Comparison of ENCODE assay signal across 12 cellular contexts in the genomic region with DNA sequence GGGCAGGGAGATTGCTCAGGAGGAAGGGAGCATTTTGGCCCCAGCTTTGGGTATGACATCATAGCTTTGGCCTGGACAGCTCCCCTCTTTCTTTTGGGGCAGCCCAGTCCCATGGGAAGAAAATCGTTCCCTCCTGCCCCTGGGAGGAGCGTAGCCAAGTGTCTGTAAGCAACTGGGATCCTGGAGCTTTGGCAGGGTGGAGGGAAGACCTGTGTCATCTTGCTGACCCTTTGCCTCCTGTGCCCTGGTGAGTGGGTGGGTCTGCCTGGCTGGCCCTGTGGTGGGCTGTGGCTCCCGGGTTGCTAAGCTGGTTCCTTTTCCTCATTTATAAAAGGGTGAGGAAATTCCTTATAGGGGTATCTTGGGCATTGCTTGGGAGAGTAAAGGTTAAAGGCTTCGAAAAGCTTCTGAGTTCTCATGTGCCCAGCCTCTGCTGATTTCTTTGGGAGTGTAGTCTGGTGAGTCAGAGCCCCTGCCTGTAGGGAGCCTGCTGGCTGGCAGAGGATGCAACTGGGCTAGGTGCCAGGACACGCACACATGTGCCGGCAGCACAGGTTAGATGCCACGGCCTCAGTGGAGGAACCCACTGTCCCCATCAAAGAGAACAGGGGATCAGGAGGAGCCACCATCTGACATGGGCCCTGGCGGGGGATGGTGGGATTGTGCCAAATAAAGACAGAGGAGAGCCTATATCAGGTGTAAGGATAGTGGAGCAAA.
DNase-seq lines count a peak whose midpoint lies in the region; ATAC-seq lines count a peak whose summit lies in the region.
"Had no signal": no experiment of that assay in that cellular context is flagged by ENCODE, and none has a peak within 500 bp of the region (broad histone marks: within the 10 kb centered on the region; RNA-seq: fewer than 3 reads in every experiment).

No MANE protein-coding gene starts in this region.

- H3K27ac ChIP-seq in muscle layer of duodenum (ENCODE audit: low read length) (peak overlapping the region; percentile 74), Karpas-422 (ENCODE audit: low read length) (no peak overlapping the region)
- H3K27ac ChIP-seq: C4-2B had no signal

- H3K9ac ChIP-seq in Karpas-422 (ENCODE audit: low read length): no peak overlapping the region

- H3K9me3 ChIP-seq in muscle layer of duodenum (ENCODE audit: control insufficient read depth in 1 of 2, low read length in 2 of 2): no peaks in the 10 kb centered on the region
- no peaks in the 10 kb centered on the region for H3K9me3 ChIP-seq in Karpas-422 (ENCODE audit: low read length)

- H3K9me2 ChIP-seq in Karpas-422 (replicated peaks; ENCODE audit: insufficient read depth, low read length): no peaks in the 10 kb centered on the region

- H3K27me3 ChIP-seq in muscle layer of duodenum (ENCODE audit: low read depth, low read length): no peaks in the 10 kb centered on the region
- H3K27me3 ChIP-seq in Karpas-422 (ENCODE audit: low read length): no peaks in the 10 kb centered on the region

- H4K20me1 ChIP-seq in Karpas-422 (ENCODE audit: insufficient read depth, low read depth, low read length): no peaks in the 10 kb centered on the region; the same call in 1 of the 2 replicates

- H3K4me1 ChIP-seq in muscle layer of duodenum (ENCODE audit: control insufficient read depth in 1 of 2, insufficient read depth in 2 of 2, low read length in 2 of 2): peaks cover 0 to 13% of the 10 kb centered on the region in 2 donors
- peaks cover 11% of the 10 kb centered on the region for H3K4me1 ChIP-seq in Karpas-422 (ENCODE audit: low read length)

- peak; percentile 77 for ATAC-seq in esophagus mucosa
- ATAC-seq in GM18867 (IDR thresholded peaks at IDR 0.05; ENCODE audit: unreplicated experiment): no peak
- ATAC-seq in GM18502 (IDR thresholded peaks at IDR 0.05; ENCODE audit: poor library complexity, unreplicated experiment): no peak

- H3K4me3 ChIP-seq in muscle layer of duodenum (ENCODE audit: low read depth in 1 of 2, low read length in 2 of 2) (no peak overlapping the region), Karpas-422 (ENCODE audit: low read length) (no peak overlapping the region)

- H3K36me3 ChIP-seq in muscle layer of duodenum (ENCODE audit: control insufficient read depth in 1 of 2, insufficient read depth in 2 of 2, low read length in 2 of 2) (peaks cover 48 to 63% of the 10 kb centered on the region in 2 donors), Karpas-422 (ENCODE audit: insufficient read depth, low read length) (no peaks in the 10 kb centered on the region)

- peak; percentile 75 for DNase-seq in AG08395 (ENCODE audit: low spot score)
- peak; percentile 23 for DNase-seq in NCI-H446 treated with DMSO at 0.1 percent for 48 hours (lab: John Stamatoyannopoulos, UW)
- DNase-seq in Karpas-422: no peak
- no peak for DNase-seq in RKO (ENCODE audit: low spot score)
- DNase-seq: effector memory CD4-positive, alpha-beta T cell; KBM-7; naive B cell had no signal

- no peak overlapping the region for H3K4me2 ChIP-seq in Karpas-422 (ENCODE audit: low read depth, low read length, poor library complexity, severe bottlenecking)

- H3K79me2 ChIP-seq in Karpas-422 (ENCODE audit: low read length): no peaks in the 10 kb centered on the region

- H2AFZ ChIP-seq in Karpas-422 (ENCODE audit: low read length): no peak overlapping the region

Comparison
In these comparisons a context has a peak if more than half of its experiments do, and no peak if none do; other contexts are left out.
1. DNase-seq: peak in AG08395 (single experiment) and NCI-H446 treated with DMSO at 0.1 percent for 48 hours (single experiment); none in Karpas-422 (single experiment) and RKO (single experiment).